ENCODE assay signal across 19 cellular contexts in genomic region chr4:110753461-110753860, GRCh38.
"Had no signal": no experiment of that assay in that cellular context is flagged by ENCODE, and none has a peak within 500 bp of the region (broad histone marks: within the 10 kb centered on the region; RNA-seq: fewer than 3 reads in every experiment).

No MANE protein-coding gene starts in this region.

- H3K4me2 ChIP-seq: hepatocyte had no signal

- H3K79me2 ChIP-seq: hepatocyte had no signal

- H3K9me3 ChIP-seq: esophagus muscularis mucosa, ovary, right atrium auricular region, sigmoid colon, suprapubic skin, tibial artery, upper lobe of left lung, uterus had no signal

- H3K27ac ChIP-seq: epithelial cell of prostate, esophagus muscularis mucosa, foreskin keratinocyte, hepatocyte, ovary, right atrium auricular region, sigmoid colon, suprapubic skin, tibial artery, upper lobe of left lung, uterus had no signal

- DNase-seq: effector memory CD8-positive, alpha-beta T cell; foreskin keratinocyte; left colon; mammary epithelial cell; natural killer cell; nucleus accumbens; ovary; sigmoid colon; small intestine; stimulated activated CD4-positive, alpha-beta T cell treated with anti-CD3 and anti-CD28 coated beads, Interleukin-2, amount 100 ng/mL, for 48 hours; stimulated activated naive CD8-positive, alpha-beta T cell treated with anti-CD3 and anti-CD28 coated beads, Interleukin-15, Interleukin-2, amounts not matched to agents 100 U/mL and 50 U/mL, for 24 hours; tibial artery; upper lobe of left lung; uterus had no signal

- H3K4me1 ChIP-seq: esophagus muscularis mucosa, foreskin keratinocyte, right atrium auricular region, sigmoid colon, suprapubic skin, tibial artery, upper lobe of left lung, uterus had no signal

- H3K27me3 ChIP-seq: esophagus muscularis mucosa, foreskin keratinocyte, hepatocyte, ovary, right atrium auricular region, sigmoid colon, suprapubic skin, tibial artery, upper lobe of left lung, uterus had no signal

- ATAC-seq: effector memory CD8-positive, alpha-beta T cell; foreskin keratinocyte; left colon; natural killer cell; stimulated activated naive CD8-positive, alpha-beta T cell treated with anti-CD3 and anti-CD28 coated beads, Interleukin-15, Interleukin-2, amounts not matched to agents 100 U/mL and 50 U/mL, for 24 hours had no signal

- H3K36me3 ChIP-seq: esophagus muscularis mucosa, ovary, right atrium auricular region, sigmoid colon, suprapubic skin, tibial artery, upper lobe of left lung, uterus had no signal

- H3K4me3 ChIP-seq: esophagus muscularis mucosa, hepatocyte, ovary, right atrium auricular region, sigmoid colon, suprapubic skin, tibial artery, upper lobe of left lung, uterus had no signal

- H2AFZ ChIP-seq: hepatocyte had no signal
